Comparison of ENCODE assay signal across 1 cellular context in the genomic region with DNA sequence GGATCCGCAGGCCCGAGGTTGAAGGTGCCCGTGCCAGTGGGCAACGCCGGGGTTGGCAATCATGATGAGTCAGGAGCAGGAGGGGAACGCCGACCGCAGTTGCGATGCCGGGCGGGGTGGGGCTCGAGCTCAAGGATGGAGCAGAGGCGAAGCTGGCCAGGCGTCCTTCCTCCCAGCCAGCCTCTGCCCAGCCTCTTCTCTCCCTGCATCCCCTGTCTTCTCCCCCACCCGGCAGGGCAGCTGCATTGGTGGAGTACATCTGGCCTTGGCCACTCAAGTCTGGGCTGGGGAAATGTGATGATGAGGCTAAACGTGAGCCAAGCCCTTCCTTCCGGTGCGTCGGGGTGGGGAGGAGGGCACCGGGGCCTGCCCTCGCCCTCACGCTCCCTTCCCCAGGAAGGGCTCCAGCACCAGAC.
TF ChIP-seq lines count a peak whose summit lies in the region.

No MANE protein-coding gene starts in this region.

TF ChIP-seq in H1, 55 proteins besides CTCF, POLR2A, EP300 and RAD21:
- TF ChIP-seq KDM5A (IDR thresholded peaks at IDR 0.05; ENCODE audit: low read length) (no peak), SIRT6 (IDR thresholded peaks at IDR 0.05; ENCODE audit: low read length) (no peak), RFX5 (IDR thresholded peaks at IDR 0.05; ENCODE audit: borderline replicate concordance, low read depth, low read length) (no peak), NANOG (IDR thresholded peaks at IDR 0.05; ENCODE audit: insufficient read depth, low read depth, low read length, poor library complexity, severe bottlenecking) (no peak), TEAD4 (IDR thresholded peaks at IDR 0.05; ENCODE audit: low read depth, low read length) (no peak), POLR2AphosphoS5 (IDR thresholded peaks at IDR 0.05; ENCODE audit: low read depth, low read length) (no peak), ATF3 (IDR thresholded peaks at IDR 0.05; ENCODE audit: insufficient read depth, low read depth, low read length) (no peak), GTF2F1 (IDR thresholded peaks at IDR 0.05; ENCODE audit: borderline replicate concordance, low read depth, low read length) (no peak)
